30 cellular contexts compared by ENCODE assay signal in genomic region chr7:148390381-148390780, GRCh38.
"Had no signal": no experiment of that assay in that cellular context is flagged by ENCODE, and none has a peak within 500 bp of the region (broad histone marks: within the 10 kb centered on the region; RNA-seq: fewer than 3 reads in every experiment).

No MANE protein-coding gene starts in this region.

- H3K4me3 ChIP-seq: ascending aorta, breast epithelium, cardiac muscle cell, colonic mucosa, esophagus squamous epithelium, gastroesophageal sphincter had no signal

- H3K9me3 ChIP-seq: ascending aorta, breast epithelium, colonic mucosa, esophagus squamous epithelium, gastroesophageal sphincter had no signal

- DNase-seq: activated CD4-positive, alpha-beta memory T cell treated with anti-CD3 and anti-CD28 coated beads, Interleukin-2, amount 10 ng/mL, durations not matched to agents 7 days and 5 days; activated CD4-positive, alpha-beta T cell treated with anti-CD3 and anti-CD28 coated beads for 1 hour; activated CD4-positive, alpha-beta T cell treated with anti-CD3 and anti-CD28 coated beads for 4 hours; activated CD4-positive, alpha-beta T cell treated with anti-CD3 and anti-CD28 coated beads, Interleukin-2, amount 10 ng/mL, durations not matched to agents 7 days and 5 days; activated CD4-positive, alpha-beta T cell treated with anti-CD3 and anti-CD28 coated beads, Interleukin-2, amount 50 U/mL, for 4 hours; activated CD8-positive, alpha-beta memory T cell treated with anti-CD3 and anti-CD28 coated beads, Interleukin-2, amount 50 U/mL, for 48 hours; activated gamma-delta T cell; activated naive CD4-positive, alpha-beta T cell; activated naive CD4-positive, alpha-beta T cell treated with anti-CD3 and anti-CD28 coated beads, Interleukin-2, amount 10 ng/mL, durations not matched to agents 7 days and 5 days; activated naive CD8-positive, alpha-beta T cell treated with anti-CD3 and anti-CD28 coated beads, Interleukin-2, amount 10 ng/mL, durations not matched to agents 7 days and 5 days; activated T-cell treated with anti-CD3 and anti-CD28 coated beads for 4 hours; activated T-cell treated with anti-CD3 and anti-CD28 coated beads, Interleukin-2, amount 50 U/mL, for 24 hours; activated T-cell treated with anti-CD3 and anti-CD28 coated beads, Interleukin-2, amount 50 U/mL, for 72 hours; central memory CD4-positive, alpha-beta T cell; cerebellar nuclear complex; colonic mucosa; effector CD8-positive, alpha-beta T cell; esophagus squamous epithelium; foreskin melanocyte; head of caudate nucleus; T-helper 1 cell; T-helper 17 cell; T1000 had no signal

- ATAC-seq: activated naive CD4-positive, alpha-beta T cell treated with anti-CD3 and anti-CD28 coated beads, Interleukin-2, amount 50 U/mL, for 72 hours; activated T-cell treated with anti-CD3 and anti-CD28 coated beads, Interleukin-2, amount 50 U/mL, for 72 hours; gastroesophageal sphincter; T-helper 17 cell; WTC11 had no signal

- H3K4me1 ChIP-seq: ascending aorta, breast epithelium, colonic mucosa had no signal

- H3K27me3 ChIP-seq: ascending aorta, cardiac muscle cell, colonic mucosa, gastroesophageal sphincter had no signal

- H3K36me3 ChIP-seq: ascending aorta, breast epithelium, cardiac muscle cell, colonic mucosa, esophagus squamous epithelium, gastroesophageal sphincter had no signal

- H3K27ac ChIP-seq: ascending aorta, breast epithelium, cardiac muscle cell, colonic mucosa, epithelial cell of prostate, esophagus squamous epithelium, gastroesophageal sphincter had no signal
